22 cellular contexts compared by ENCODE assay signal in genomic region chr1:101188311-101188710, GRCh38. TPM values are rescaled to one million over a fixed set of nuclear protein-coding genes. Genes with fewer than 3 reads are reported as not detected.
A peak's percentile ranks its signal among the peaks of the same experiment; 100 is the strongest.
DNase-seq lines count a peak whose midpoint lies in the region; ATAC-seq and TF ChIP-seq lines count a peak whose summit lies in the region.
"Had no signal": no experiment of that assay in that cellular context is flagged by ENCODE, and none has a peak within 500 bp of the region (broad histone marks: within the 10 kb centered on the region; RNA-seq: fewer than 3 reads in every experiment).

No MANE protein-coding gene starts in this region.

- H3K27me3 ChIP-seq in upper lobe of left lung (no peaks in the 10 kb centered on the region), osteoblast (ENCODE audit: insufficient read depth, low read length) (no peaks in the 10 kb centered on the region), neural progenitor cell (no peaks in the 10 kb centered on the region)

- no peaks in the 10 kb centered on the region for H3K27me3 Mint-ChIP-seq in stimulated activated naive CD8-positive, alpha-beta T cell treated with anti-CD3 and anti-CD28 coated beads, Interleukin-15, amount 100 ng/mL, for 72 hours
- H3K27me3 Mint-ChIP-seq in neural progenitor cell (ENCODE audit: insufficient read depth, low read depth), result peaks cover 6% of the 10 kb centered on the region

- no peaks in the 10 kb centered on the region for H4K20me1 ChIP-seq in osteoblast (ENCODE audit: insufficient read depth, low read length)
- H4K20me1 ChIP-seq in neural progenitor cell (ENCODE audit: low read depth), result no peaks in the 10 kb centered on the region

- no peak for TF ChIP-seq POLR2A in upper lobe of left lung (IDR thresholded peaks at IDR 0.05)

- H3F3A ChIP-seq in neural progenitor cell (ENCODE audit: low read depth), result no peaks in the 10 kb centered on the region

- H3K27ac ChIP-seq in epithelial cell of prostate (peak overlapping the region; percentile 67), upper lobe of left lung (peak overlapping the region in 3 of 4 donors; percentile 4 to 82 (median 36)), osteoblast (ENCODE audit: low read depth, low read length) (no peak overlapping the region), neural progenitor cell (no peak overlapping the region)
- H3K27ac ChIP-seq: PC-9 had no signal

- H3K4me1 ChIP-seq in upper lobe of left lung, result peaks cover 0 to 16% (median 5%) of the 10 kb centered on the region in 4 donors
- H3K4me1 ChIP-seq in osteoblast (ENCODE audit: insufficient read depth, low read length), result peaks cover 13% of the 10 kb centered on the region
- no peaks in the 10 kb centered on the region for H3K4me1 ChIP-seq in neural progenitor cell

- H2AFZ ChIP-seq in osteoblast (ENCODE audit: low read length), result no peak overlapping the region
- no peak overlapping the region for H2AFZ ChIP-seq in neural progenitor cell (replicated peaks)
- H2AFZ ChIP-seq: PC-9 had no signal

- H3K9me3 ChIP-seq in upper lobe of left lung, result no peaks in the 10 kb centered on the region
- no peaks in the 10 kb centered on the region for H3K9me3 ChIP-seq in osteoblast (ENCODE audit: low read depth, low read length)
- no peaks in the 10 kb centered on the region for H3K9me3 ChIP-seq in neural progenitor cell (ENCODE audit: low read depth)

- peaks cover 0 to 9% of the 10 kb centered on the region in 2 donors for H3K9me3 Mint-ChIP-seq in stimulated activated naive CD8-positive, alpha-beta T cell treated with anti-CD3 and anti-CD28 coated beads, Interleukin-15, amount 100 ng/mL, for 72 hours
- no peaks in the 10 kb centered on the region for H3K9me3 Mint-ChIP-seq in neural progenitor cell
- H3K9me3 Mint-ChIP-seq: nephron progenitor cell, type B pancreatic cell had no signal

- peak; percentile 48 for ATAC-seq in stimulated activated naive CD8-positive, alpha-beta T cell treated with anti-CD3 and anti-CD28 coated beads, Interleukin-15, amount 100 ng/mL, for 72 hours
- ATAC-seq in stimulated activated naive CD8-positive, alpha-beta T cell treated with anti-CD3 and anti-CD28 coated beads, Interleukin-15, Interleukin-2, amounts not matched to agents 100 U/mL and 50 U/mL, for 24 hours, result no peak
- ATAC-seq in upper lobe of left lung (ENCODE audit: low FRiP score in 2 of 2), result no peak
- ATAC-seq in HG03571 (IDR thresholded peaks at IDR 0.05; ENCODE audit: unreplicated experiment), result no peak

- DNase-seq in stimulated activated naive CD8-positive, alpha-beta T cell treated with anti-CD3 and anti-CD28 coated beads, Interleukin-15, amount 100 ng/mL, for 72 hours, result no peak
- DNase-seq in stimulated activated naive CD8-positive, alpha-beta T cell treated with anti-CD3 and anti-CD28 coated beads, Interleukin-15, Interleukin-2, amounts not matched to agents 100 U/mL and 50 U/mL, for 24 hours, result no peak
- DNase-seq in MV-4-11 (lab: John Stamatoyannopoulos, UW) (peak; percentile 61), epithelial cell of prostate (ENCODE audit: low read depth, low spot score) (no peak), upper lobe of left lung (no peak), osteoblast (ENCODE audit: insufficient read length, low spot score, missing footprints) (no peak), neural progenitor cell (ENCODE audit: low spot score) (no peak)
- DNase-seq: activated naive CD4-positive, alpha-beta T cell treated with anti-CD3 and anti-CD28 coated beads for 36 hours; activated T-cell treated with anti-CD3 and anti-CD28 coated beads, Interleukin-2, amount 50 U/mL, for 48 hours; anterior cingulate cortex; central memory CD4-positive, alpha-beta T cell; NCI-H1417; NCI-H2081 treated with DMSO at 0.1 percent for 48 hours; NCI-H446; nephron progenitor cell; PC-9; SIG-M5; stimulated activated CD8-positive, alpha-beta memory T cell treated with anti-CD3 and anti-CD28 coated beads, Interleukin-4, amount 100 ng/mL, for 48 hours; SW 1271; T1000 had no signal

- no peak for TF ChIP-seq CTCF in upper lobe of left lung (IDR thresholded peaks at IDR 0.05)
- TF ChIP-seq CTCF in osteoblast (IDR thresholded peaks at IDR 0.05; ENCODE audit: extremely low read depth, low read depth, low read length), result no peak
- no peak for TF ChIP-seq CTCF in neural progenitor cell (IDR thresholded peaks at IDR 0.05)

- H3K9ac ChIP-seq in neural progenitor cell, result no peak overlapping the region

- H3K4me1 Mint-ChIP-seq in stimulated activated naive CD8-positive, alpha-beta T cell treated with anti-CD3 and anti-CD28 coated beads, Interleukin-15, amount 100 ng/mL, for 72 hours, result peaks cover 47% of the 10 kb centered on the region
- no peaks in the 10 kb centered on the region for H3K4me1 Mint-ChIP-seq in neural progenitor cell
- H3K4me1 Mint-ChIP-seq: nephron progenitor cell had no signal

- H3K79me2 ChIP-seq in osteoblast (ENCODE audit: insufficient read depth, low read length) (no peaks in the 10 kb centered on the region), neural progenitor cell (ENCODE audit: low read depth) (no peaks in the 10 kb centered on the region)

- H3K36me3 ChIP-seq in upper lobe of left lung (no peaks in the 10 kb centered on the region), osteoblast (ENCODE audit: insufficient read depth, low read length) (no peaks in the 10 kb centered on the region), neural progenitor cell (no peaks in the 10 kb centered on the region)

- TF ChIP-seq EP300 in upper lobe of left lung (IDR thresholded peaks at IDR 0.05), result no peak

- no peaks in the 10 kb centered on the region for H3K36me3 Mint-ChIP-seq in neural progenitor cell
- H3K36me3 Mint-ChIP-seq: type B pancreatic cell had no signal

- no peak overlapping the region for H3K27ac Mint-ChIP-seq in stimulated activated naive CD8-positive, alpha-beta T cell treated with anti-CD3 and anti-CD28 coated beads, Interleukin-15, amount 100 ng/mL, for 72 hours
- H3K27ac Mint-ChIP-seq in neural progenitor cell, result no peak overlapping the region
- H3K27ac Mint-ChIP-seq: activated naive CD4-positive, alpha-beta T cell treated with anti-CD3 and anti-CD28 coated beads for 36 hours; nephron progenitor cell; type B pancreatic cell had no signal

- H3K4me3 ChIP-seq in upper lobe of left lung (no peak overlapping the region), osteoblast (ENCODE audit: insufficient read depth, low read length) (no peak overlapping the region), neural progenitor cell (no peak overlapping the region)
- H3K4me3 ChIP-seq: PC-9 had no signal

- H3K4me2 ChIP-seq in osteoblast (ENCODE audit: insufficient read depth, low read length) (no peak overlapping the region), neural progenitor cell (no peak overlapping the region)
- H3K4me2 ChIP-seq: PC-9 had no signal

- H3K4me3 Mint-ChIP-seq in stimulated activated naive CD8-positive, alpha-beta T cell treated with anti-CD3 and anti-CD28 coated beads, Interleukin-15, amount 100 ng/mL, for 72 hours, result no peak overlapping the region
- no peak overlapping the region for H3K4me3 Mint-ChIP-seq in neural progenitor cell
- H3K4me3 Mint-ChIP-seq: activated naive CD4-positive, alpha-beta T cell treated with anti-CD3 and anti-CD28 coated beads for 36 hours; nephron progenitor cell; type B pancreatic cell had no signal

RNA-seq across cellular contexts. Expression of gene S1PR1, which starts 48.5 kb away (rescaled TPM):
- total RNA-seq in upper lobe of left lung (100 to 1,000 TPM in 1 of 6 donors, 10 to 100 TPM in 5; 18.9 to 130 (median 76.5) TPM), osteoblast (25.7 and 27.1 TPM in 2 replicates), neural progenitor cell (ENCODE audit: low replicate concordance) (7.4 and 8.7 TPM in 2 replicates)

Comparison
In these comparisons a context has a peak if more than half of its experiments do, and no peak if none do; other contexts are left out.
1. H3K27ac ChIP-seq: peak in epithelial cell of prostate (single experiment) and upper lobe of left lung (3 of 4); none in osteoblast (single experiment) and neural progenitor cell (single experiment).